ENCODE assay signal across 1 cellular context in genomic region chr22:38203090-38203810, GRCh38.
A peak's percentile ranks its signal among the peaks of the same experiment; 100 is the strongest.
TF ChIP-seq lines count a peak whose summit lies in the region.

No MANE protein-coding gene starts in this region.

TF ChIP-seq in GM23338, 12 proteins besides CTCF, POLR2A, EP300 and RAD21 (continued from another document):
- TF ChIP-seq POLR2AphosphoS5 (IDR thresholded peaks at IDR 0.05; ENCODE audit: low read depth) = peak; percentile 58
